In the genomic region with DNA sequence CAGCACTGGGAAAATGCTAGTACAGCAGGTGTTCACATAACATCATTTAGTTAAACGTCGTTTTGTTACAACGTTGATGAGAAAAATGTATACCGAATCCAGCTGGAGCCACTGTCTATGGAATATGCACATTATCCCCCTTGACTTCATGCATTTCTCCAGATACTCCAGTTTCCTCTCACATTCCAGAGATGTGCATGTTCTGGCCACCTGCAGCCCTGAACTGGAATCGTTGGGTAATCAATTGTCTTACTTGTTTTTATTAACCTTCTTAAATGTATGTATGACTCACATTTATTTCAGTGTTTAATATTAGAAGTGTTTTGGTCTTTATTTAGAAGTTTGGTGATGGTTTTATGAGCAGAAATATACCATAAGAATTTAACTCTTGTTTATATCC, we compare ENCODE assay signal across 23 cellular contexts. TPM values are rescaled to one million over a fixed set of nuclear protein-coding genes. Genes with fewer than 3 reads are reported as not detected.
DNase-seq lines count a peak whose midpoint lies in the region; ATAC-seq and TF ChIP-seq lines count a peak whose summit lies in the region.
"Had no signal": no experiment of that assay in that cellular context is flagged by ENCODE, and none has a peak within 500 bp of the region (broad histone marks: within the 10 kb centered on the region; RNA-seq: fewer than 3 reads in every experiment).

No MANE protein-coding gene starts in this region.

- H3K27ac ChIP-seq in foreskin keratinocyte: no peak overlapping the region
- H3K27ac ChIP-seq: A549; BLaER1 treated with 17β-estradiol and CSF1 and Interleukin-3, amounts not matched to agents 10 nM and 100 nM; GM23248 had no signal

- DNase-seq in Right ventricle myocardium inferior (ENCODE audit: missing footprints) (peak; percentile 9), left cardiac atrium (no peak), foreskin keratinocyte (peak in 1 of 2 donors; percentile 52), renal cortical epithelial cell (ENCODE audit: low read depth) (peak; percentile 1), putamen (ENCODE audit: low spot score) (no peak), anterior cingulate cortex (lab: John Stamatoyannopoulos, UW) (no peak)
- DNase-seq: 8988T; ACHN; AML-193; BE2C; CD4-positive, alpha-beta T cell; CD8-positive, alpha-beta memory T cell; DMS 273 treated with DMSO at 0.1 percent for 48 hours; DMS53; DMS79 treated with DMSO at 0.1 percent for 48 hours; GM23248; H7; HCEC 1CT had no signal

- peak; percentile 4 for TF ChIP-seq CTCF in foreskin keratinocyte (conservative IDR thresholded peaks at IDR 0.05)

- intact Hi-C loops in Right ventricle myocardium inferior (cut with DNase I) (no loop called here), left cardiac atrium (cut with DNase I) (no loop called here)

- ATAC-seq in Right ventricle myocardium inferior: no peak
- no peak for ATAC-seq in left cardiac atrium
- ATAC-seq in foreskin keratinocyte: peak; percentile 68
- ATAC-seq: A549 had no signal

- no peaks in the 10 kb centered on the region for H3K4me1 ChIP-seq in foreskin keratinocyte
- H3K4me1 ChIP-seq: A549; BE2C; BLaER1 treated with 17β-estradiol and CSF1 and Interleukin-3, amounts not matched to agents 10 nM and 100 nM had no signal

- H3K27me3 ChIP-seq in foreskin keratinocyte: no peaks in the 10 kb centered on the region
- H3K27me3 ChIP-seq: BE2C; BLaER1 treated with 17β-estradiol and CSF1 and Interleukin-3, amounts not matched to agents 10 nM and 100 nM had no signal

RNA-seq across cellular contexts. Expression of a gene that starts 18.4 kb away (rescaled TPM):
- not detected for total RNA-seq in Right ventricle myocardium inferior
- not detected for total RNA-seq in left cardiac atrium
- total RNA-seq in foreskin keratinocyte: not detected in 2 replicates
- polyA plus RNA-seq in foreskin keratinocyte: not detected in 2 replicates
- total RNA-seq in renal cortical epithelial cell: not detected in 2 replicates
- total RNA-seq: CD4-positive, alpha-beta T cell; CD8-positive, alpha-beta memory T cell; Daoy; GM23248; H1; H7 had no signal
- polyA plus RNA-seq: A549; CD14-positive monocyte; CD8-positive, alpha-beta memory T cell; GM23248 had no signal

RNA-seq across cellular contexts. Expression of a gene that starts 23.1 kb away (rescaled TPM):
- total RNA-seq in Right ventricle myocardium inferior (not detected), left cardiac atrium (not detected), foreskin keratinocyte (not detected in 2 replicates), renal cortical epithelial cell (not detected in 2 replicates)
- not detected in 2 replicates for polyA plus RNA-seq in foreskin keratinocyte
- total RNA-seq: CD4-positive, alpha-beta T cell; CD8-positive, alpha-beta memory T cell; Daoy; GM23248; H1; H7 had no signal
- polyA plus RNA-seq: A549; CD14-positive monocyte; CD8-positive, alpha-beta memory T cell; GM23248; H1 had no signal

RNA-seq across cellular contexts. Expression of a gene that starts 48.8 kb away (rescaled TPM):
- total RNA-seq in Right ventricle myocardium inferior: not detected
- not detected for total RNA-seq in left cardiac atrium
- total RNA-seq in foreskin keratinocyte: not detected in 2 replicates
- polyA plus RNA-seq in foreskin keratinocyte: not detected in 2 replicates
- not detected in 2 replicates for total RNA-seq in renal cortical epithelial cell
- total RNA-seq: CD4-positive, alpha-beta T cell; CD8-positive, alpha-beta memory T cell; GM23248; H1; H7 had no signal
- polyA plus RNA-seq: A549; CD14-positive monocyte; CD8-positive, alpha-beta memory T cell; GM23248; H1 had no signal

Comparison
In these comparisons a context has a peak if more than half of its experiments do, and no peak if none do; other contexts are left out.
1. DNase-seq: peak in Right ventricle myocardium inferior (single experiment) and renal cortical epithelial cell (single experiment); none in left cardiac atrium (single experiment), putamen (single experiment) and anterior cingulate cortex (0 of 58).